Comparison of ENCODE assay signal across 17 cellular contexts in genomic region chr14:91866511-91867295, GRCh38. TPM values are rescaled to one million over a fixed set of nuclear protein-coding genes. Genes with fewer than 3 reads are reported as not detected.
A peak's percentile ranks its signal among the peaks of the same experiment; 100 is the strongest.
DNase-seq lines count a peak whose midpoint lies in the region; ATAC-seq and TF ChIP-seq lines count a peak whose summit lies in the region.
"Had no signal": no experiment of that assay in that cellular context is flagged by ENCODE, and none has a peak within 500 bp of the region (broad histone marks: within the 10 kb centered on the region; RNA-seq: fewer than 3 reads in every experiment).

No MANE protein-coding gene starts in this region.

- H3K4me1 ChIP-seq in OCI-LY7 (ENCODE audit: insufficient read depth, low read length, poor library complexity, severe bottlenecking), result peaks cover 7% of the 10 kb centered on the region
- peaks cover 13 to 29% (median 23%) of the 10 kb centered on the region in 4 donors for H3K4me1 ChIP-seq in stomach

- DNase-seq in activated CD8-positive, alpha-beta memory T cell treated with anti-CD3 and anti-CD28 coated beads, Interleukin-2, amount 10 ng/mL, durations not matched to agents 7 days and 5 days, result peak; percentile 70
- DNase-seq in activated CD8-positive, alpha-beta memory T cell treated with anti-CD3 and anti-CD28 coated beads for 24 hours, result no peak
- DNase-seq in OCI-LY7 (ENCODE audit: low spot score) (no peak), chondrocyte (ENCODE audit: low spot score) (no peak), stomach (no peak), NCI-H1092 treated with DMSO at 0.1 percent for 48 hours (lab: John Stamatoyannopoulos, UW) (no peak), HUDEP-2 (lab: John Stamatoyannopoulos, UW; ENCODE audit: unreplicated experiment in 76 of 76) (no peak), glutamatergic neuron (no peak)
- DNase-seq: anterior cingulate cortex, cortex of kidney, HCEC 1CT, hippocampal formation, KG1, NCI-H1694, NCI-H510A treated with DMSO at 0.1 percent for 48 hours had no signal

- POLR2A ChIA-PET in OCI-LY7 (lab: Charles Lee), result no interaction called here

- peaks cover 28% of the 10 kb centered on the region for H3K36me3 Mint-ChIP-seq in activated CD8-positive, alpha-beta memory T cell treated with anti-CD3 and anti-CD28 coated beads, Interleukin-2, amount 10 ng/mL, durations not matched to agents 7 days and 5 days
- H3K36me3 Mint-ChIP-seq in chondrocyte (ENCODE audit: low read depth), result peaks cover 63% of the 10 kb centered on the region
- no peaks in the 10 kb centered on the region for H3K36me3 Mint-ChIP-seq in glutamatergic neuron (ENCODE audit: unreplicated experiment)

- H3K27ac ChIP-seq in OCI-LY7 (ENCODE audit: low read depth, low read length, poor library complexity, severe bottlenecking) (no peak overlapping the region), stomach (peak overlapping the region in 4 of 5 donors; percentile 6 to 50 (median 32))
- H3K27ac ChIP-seq: right atrium auricular region, RWPE1 had no signal

- H3K4me3 ChIP-seq in OCI-LY7 (ENCODE audit: low read depth, low read length, poor library complexity, severe bottlenecking) (no peak overlapping the region), stomach (peak overlapping the region in 3 of 4 donors; percentile 10 to 20 (median 16))
- H3K4me3 ChIP-seq: right atrium auricular region had no signal

- no peak for TF ChIP-seq POLR2A in stomach (IDR thresholded peaks at IDR 0.05)

- no peaks in the 10 kb centered on the region for H3K27me3 Mint-ChIP-seq in activated CD8-positive, alpha-beta memory T cell treated with anti-CD3 and anti-CD28 coated beads, Interleukin-2, amount 10 ng/mL, durations not matched to agents 7 days and 5 days
- H3K27me3 Mint-ChIP-seq in chondrocyte (ENCODE audit: low read depth), result no peaks in the 10 kb centered on the region
- H3K27me3 Mint-ChIP-seq in glutamatergic neuron (ENCODE audit: unreplicated experiment), result peaks cover 5% of the 10 kb centered on the region

- H3K4me2 ChIP-seq in OCI-LY7 (ENCODE audit: low read length), result peak overlapping the region; percentile 15; the same call in 1 of the 2 replicates

- peak overlapping the region; percentile 99 for H3K27ac Mint-ChIP-seq in activated CD8-positive, alpha-beta memory T cell treated with anti-CD3 and anti-CD28 coated beads, Interleukin-2, amount 10 ng/mL, durations not matched to agents 7 days and 5 days
- H3K27ac Mint-ChIP-seq in chondrocyte (ENCODE audit: unreplicated experiment), result peak overlapping the region; percentile 69
- no peak overlapping the region for H3K27ac Mint-ChIP-seq in glutamatergic neuron (ENCODE audit: unreplicated experiment)

- H2AFZ ChIP-seq in OCI-LY7 (ENCODE audit: low read length), result no peak overlapping the region

- H3K79me2 ChIP-seq in OCI-LY7 (ENCODE audit: insufficient read depth, low read depth, low read length), result no peaks in the 10 kb centered on the region

- no peaks in the 10 kb centered on the region for H3K27me3 ChIP-seq in stomach
- H3K27me3 ChIP-seq: right atrium auricular region had no signal

- intact Hi-C loops in OCI-LY7 (cut with micrococcal nuclease; ENCODE audit: unreplicated experiment) (no loop called here), stomach (cut with DNase I; ENCODE audit: low total_unique reads) (no loop called here)

- no TSS peak for BruUV-seq in OCI-LY7 (replicated peaks; lab: Mats Ljungman, UMichigan)

- TF ChIP-seq CTCF in OCI-LY7 (conservative IDR thresholded peaks at IDR 0.05; ENCODE audit: low read length) (no peak), chondrocyte (IDR thresholded peaks at IDR 0.05) (no peak), stomach (IDR thresholded peaks at IDR 0.05) (no peak), glutamatergic neuron (IDR thresholded peaks at IDR 0.05; ENCODE audit: partially characterized antibody, unreplicated experiment) (no peak)

- no peak for TF ChIP-seq EP300 in stomach (IDR thresholded peaks at IDR 0.05)

- peaks cover 90% of the 10 kb centered on the region for H3K4me1 Mint-ChIP-seq in activated CD8-positive, alpha-beta memory T cell treated with anti-CD3 and anti-CD28 coated beads, Interleukin-2, amount 10 ng/mL, durations not matched to agents 7 days and 5 days
- H3K4me1 Mint-ChIP-seq in chondrocyte (ENCODE audit: low read depth) (peaks cover 55% of the 10 kb centered on the region), glutamatergic neuron (ENCODE audit: low read depth, unreplicated experiment) (peaks cover 4% of the 10 kb centered on the region)

- CTCF ChIA-PET in activated CD8-positive, alpha-beta memory T cell treated with anti-CD3 and anti-CD28 coated beads, Interleukin-2, amount 10 ng/mL, durations not matched to agents 7 days and 5 days (lab: Charles Lee), result interaction anchor here (0.9 to 3.3 kb wide), 12 partner anchors 8 to 255 kb away, joined by 3 to 13 read pairs (median 4); partner anchors contain the start of genes CPSF2 and NDUFB1
- CTCF ChIA-PET in OCI-LY7 (lab: Charles Lee; ENCODE audit: unreplicated experiment), result interaction anchor here (0.6 kb wide), 1 partner anchor 1150 kb away, joined by 3 read pairs; no protein-coding TSS in a partner anchor

- no peaks in the 10 kb centered on the region for H3K9me3 ChIP-seq in OCI-LY7 (ENCODE audit: low read length)
- peaks cover 0 to 7% (median 0%) of the 10 kb centered on the region in 4 donors for H3K9me3 ChIP-seq in stomach

- WGBS in stomach, 5 donors, result 77 to 83% (median 80%) methylated on average over 6 of the region's 6 CpGs

- H3K36me3 ChIP-seq in OCI-LY7 (ENCODE audit: insufficient read depth, low read length) (no peaks in the 10 kb centered on the region), stomach (peaks cover 0 to 34% (median 24%) of the 10 kb centered on the region in 4 donors)

- no peaks in the 10 kb centered on the region for H4K20me1 ChIP-seq in OCI-LY7 (ENCODE audit: insufficient read depth, low read length)

- H3K4me3 Mint-ChIP-seq in activated CD8-positive, alpha-beta memory T cell treated with anti-CD3 and anti-CD28 coated beads, Interleukin-2, amount 10 ng/mL, durations not matched to agents 7 days and 5 days, result peak overlapping the region; percentile 93
- H3K4me3 Mint-ChIP-seq in chondrocyte (ENCODE audit: unreplicated experiment) (no peak overlapping the region), glutamatergic neuron (ENCODE audit: unreplicated experiment) (no peak overlapping the region)

- no peaks in the 10 kb centered on the region for H3K9me2 ChIP-seq in OCI-LY7 (ENCODE audit: insufficient read depth, low read length)

- ATAC-seq in activated CD8-positive, alpha-beta memory T cell treated with anti-CD3 and anti-CD28 coated beads, Interleukin-2, amount 10 ng/mL, durations not matched to agents 7 days and 5 days, result peak; percentile 27

- no peaks in the 10 kb centered on the region for H3K9me3 Mint-ChIP-seq in activated CD8-positive, alpha-beta memory T cell treated with anti-CD3 and anti-CD28 coated beads, Interleukin-2, amount 10 ng/mL, durations not matched to agents 7 days and 5 days (ENCODE audit: low read depth)
- H3K9me3 Mint-ChIP-seq in chondrocyte (ENCODE audit: low read depth), result no peaks in the 10 kb centered on the region
- H3K9me3 Mint-ChIP-seq in glutamatergic neuron (ENCODE audit: unreplicated experiment), result peaks cover 2% of the 10 kb centered on the region

RNA-seq across cellular contexts. Expression of gene TC2N, which starts 0.6 kb away (rescaled TPM):
- total RNA-seq in activated CD8-positive, alpha-beta memory T cell treated with anti-CD3 and anti-CD28 coated beads, Interleukin-2, amount 10 ng/mL, durations not matched to agents 7 days and 5 days, result 10 to 100 TPM; 46.3 to 86.0 TPM
- 0.10 and 0.57 TPM in 2 replicates for total RNA-seq in OCI-LY7 (2014; rRNA removed; shearing (Covaris generic))
- not detected in 2 replicates for total RNA-seq in OCI-LY7 (2022)
- total RNA-seq in chondrocyte, result 9.1 to 14.4 TPM (median 11.2 TPM) in 3 replicates
- 100 to 1,000 TPM in 3 of 5 donors, 10 to 100 TPM in 2; 66.6 to 162 (median 106) TPM for total RNA-seq in stomach
- polyA plus RNA-seq in stomach, result 10 to 100 TPM; 15.6 to 34.2 (median 19.7) TPM
- total RNA-seq in glutamatergic neuron (ENCODE audit: unreplicated experiment), result 2.5 TPM
